ENCODE assay signal across 15 cellular contexts in the genomic region with DNA sequence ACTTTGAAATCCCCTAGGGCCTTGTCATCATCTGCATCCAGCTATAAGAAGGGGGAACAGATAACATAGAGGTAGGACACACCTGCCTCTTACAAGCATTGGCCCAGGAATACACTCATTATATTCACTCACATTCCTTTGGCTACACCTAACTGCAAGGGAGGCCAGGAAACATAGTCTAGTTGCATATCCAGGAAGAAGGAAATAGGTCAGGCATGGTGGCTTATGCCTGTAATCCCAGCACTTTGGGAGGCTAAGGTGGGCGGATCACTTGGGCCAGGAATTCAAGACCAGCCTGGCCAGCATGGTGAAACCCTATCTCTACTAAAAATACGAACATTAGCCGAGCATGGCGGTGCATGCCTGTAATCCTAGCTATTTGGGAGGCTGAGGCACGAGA. TPM values are rescaled to one million over a fixed set of nuclear protein-coding genes. Genes with fewer than 3 reads are reported as not detected.
DNase-seq lines count a peak whose midpoint lies in the region; ATAC-seq and TF ChIP-seq lines count a peak whose summit lies in the region.
"Had no signal": no experiment of that assay in that cellular context is flagged by ENCODE, and none has a peak within 500 bp of the region (broad histone marks: within the 10 kb centered on the region; RNA-seq: fewer than 3 reads in every experiment).

No MANE protein-coding gene starts in this region.

- POLR2A ChIA-PET in PC-9 (lab: Charles Lee; ENCODE audit: unreplicated experiment) = no interaction called here

- H3K4me3 ChIP-seq in epithelial cell of esophagus (ENCODE audit: low read length) = no peak overlapping the region
- no peak overlapping the region for H3K4me3 ChIP-seq in trophoblast cell (ENCODE audit: low read depth, low read length)
- H3K4me3 ChIP-seq in PC-9 = no peak overlapping the region
- no peak overlapping the region for H3K4me3 ChIP-seq in right cardiac atrium (ENCODE audit: low read length)
- H3K4me3 ChIP-seq: GM23338 had no signal

- BruUV-seq in PC-9 (replicated peaks; lab: Mats Ljungman, UMichigan) = no TSS peak

- no peak overlapping the region for H4K91ac ChIP-seq in trophoblast cell (ENCODE audit: low read depth, low read length)

- H3K4me2 ChIP-seq in trophoblast cell (ENCODE audit: low read length) (no peak overlapping the region), PC-9 (no peak overlapping the region)
- H3K4me2 ChIP-seq: GM23338 had no signal

- TF ChIP-seq CTCF in epithelial cell of esophagus (IDR thresholded peaks at IDR 0.05; ENCODE audit: insufficient read depth, low read depth, low read length, missing control alignments) = no peak
- TF ChIP-seq CTCF in PC-9 (conservative IDR thresholded peaks at IDR 0.05) = no peak

- H4K20me1 ChIP-seq in PC-9 (ENCODE audit: insufficient read depth) = no peaks in the 10 kb centered on the region

- H3K36me3 ChIP-seq in trophoblast cell (ENCODE audit: control insufficient read depth in 1 of 2, insufficient read depth in 2 of 2, low read length in 2 of 2) (no peaks in the 10 kb centered on the region), PC-9 (ENCODE audit: low read depth) (no peaks in the 10 kb centered on the region)

- no peak overlapping the region for H3K23ac ChIP-seq in trophoblast cell (ENCODE audit: low read length)

- no peak overlapping the region for H2BK120ac ChIP-seq in trophoblast cell (ENCODE audit: insufficient read depth, low read length, poor library complexity)

- H3K14ac ChIP-seq in trophoblast cell (ENCODE audit: low read length) = no peak overlapping the region

- WGBS in trophoblast cell (ENCODE audit: extremely low coverage, insufficient coverage, insufficient read length) = no CpG with 5 or more reads among the region's 5 CpGs
- WGBS in right cardiac atrium = over 99% methylated on average over 5 of the region's 5 CpGs

- ATAC-seq in right cardiac atrium = no peak
- ATAC-seq: GM23338, HCT116 had no signal

- H4K8ac ChIP-seq in trophoblast cell (ENCODE audit: low read depth, low read length) = no peak overlapping the region

- no peak overlapping the region for H2BK5ac ChIP-seq in trophoblast cell (ENCODE audit: low read depth, low read length, poor library complexity)

- no peak overlapping the region for H4K12ac ChIP-seq in trophoblast cell (ENCODE audit: low read depth, low read length)

- H3K9ac ChIP-seq in trophoblast cell (ENCODE audit: low read length) = no peak overlapping the region

- H2AFZ ChIP-seq in trophoblast cell (ENCODE audit: insufficient read depth, low read length, poor library complexity) (no peak overlapping the region), PC-9 (no peak overlapping the region)
- H2AFZ ChIP-seq: GM23338 had no signal

- CTCF ChIA-PET in PC-9 (lab: Charles Lee) = no interaction called here

- DNase-seq in epithelial cell of esophagus (ENCODE audit: low read depth) (peak; percentile 20), left kidney (ENCODE audit: low read depth, low spot score) (peak; percentile 27), trophoblast cell (peak; percentile 47 to 70), PC-9 (no peak), EL (no peak), right cardiac atrium (no peak)
- DNase-seq: C1 segment of cervical spinal cord; Calu3; CD4-positive, alpha-beta memory T cell; COR-L47; DMS53; DMS79 treated with DMSO at 0.1 percent for 48 hours; H9 had no signal

- H3K9me2 ChIP-seq in PC-9 (ENCODE audit: insufficient read depth) = no peaks in the 10 kb centered on the region

- H3K79me2 ChIP-seq in trophoblast cell (ENCODE audit: control insufficient read depth, insufficient read depth, low read length, poor library complexity) = no peaks in the 10 kb centered on the region
- no peaks in the 10 kb centered on the region for H3K79me2 ChIP-seq in PC-9 (ENCODE audit: low read depth)

- H3K4ac ChIP-seq in trophoblast cell (ENCODE audit: low read depth, low read length) = no peak overlapping the region

- no peak overlapping the region for H3K18ac ChIP-seq in trophoblast cell (ENCODE audit: low read length)

- H3K9me3 ChIP-seq in trophoblast cell (ENCODE audit: insufficient read depth, low read depth, low read length) (no peaks in the 10 kb centered on the region), PC-9 (ENCODE audit: insufficient read depth, low read depth) (no peaks in the 10 kb centered on the region), right cardiac atrium (ENCODE audit: control insufficient read depth, low read length) (no peaks in the 10 kb centered on the region)

- no peaks in the 10 kb centered on the region for H3K79me1 ChIP-seq in trophoblast cell (ENCODE audit: low read length)

- H3K4me1 ChIP-seq in trophoblast cell (ENCODE audit: control insufficient read depth in 1 of 2, insufficient read depth in 2 of 2, low read length in 2 of 2) (no peaks in the 10 kb centered on the region), PC-9 (replicated peaks; ENCODE audit: insufficient read depth) (no peaks in the 10 kb centered on the region), right cardiac atrium (ENCODE audit: control insufficient read depth, insufficient read depth, low read length) (no peaks in the 10 kb centered on the region)

- H2AK5ac ChIP-seq in trophoblast cell (ENCODE audit: low read length) = no peak overlapping the region

- no peaks in the 10 kb centered on the region for H3F3A ChIP-seq in PC-9 (ENCODE audit: insufficient read depth, low read depth)

- H2BK12ac ChIP-seq in trophoblast cell (ENCODE audit: low read length) = no peak overlapping the region

- H3K27ac ChIP-seq in trophoblast cell (ENCODE audit: low read depth, low read length) (no peak overlapping the region), PC-9 (no peak overlapping the region), right cardiac atrium (ENCODE audit: low read length) (no peak overlapping the region)

- H3K27me3 ChIP-seq in trophoblast cell (ENCODE audit: insufficient read depth, low read length) (no peaks in the 10 kb centered on the region), PC-9 (ENCODE audit: insufficient read depth, low read depth) (no peaks in the 10 kb centered on the region), right cardiac atrium (ENCODE audit: control insufficient read depth, insufficient read depth) (no peaks in the 10 kb centered on the region)

- intact Hi-C loops in PC-9 (cut with micrococcal nuclease; ENCODE audit: unreplicated experiment) (loop anchor here (5.0 kb wide), 1 partner anchor 248 kb away; no protein-coding TSS in a partner anchor), right cardiac atrium (cut with DNase I) (no loop called here)

RNA-seq across cellular contexts. Expression of a gene that starts 48.8 kb away (rescaled TPM):
- polyA plus RNA-seq in trophoblast cell (2013) = 23.6 and 25.0 TPM in 2 replicates
- total RNA-seq in PC-9 (2021) (27.9 and 34.3 TPM in 2 replicates), right cardiac atrium (10 to 100 TPM; 14.5 to 20.7 (median 19.7) TPM)
- polyA plus RNA-seq in right cardiac atrium = 12.6 TPM

Comparison
In these comparisons a context has a peak if more than half of its experiments do, and no peak if none do; other contexts are left out.
1. DNase-seq: peak in epithelial cell of esophagus (single experiment), left kidney (single experiment) and trophoblast cell (2 of 2); none in PC-9 (0 of 2), EL (single experiment) and right cardiac atrium (0 of 3).